12 cellular contexts compared by ENCODE assay signal in the genomic region with DNA sequence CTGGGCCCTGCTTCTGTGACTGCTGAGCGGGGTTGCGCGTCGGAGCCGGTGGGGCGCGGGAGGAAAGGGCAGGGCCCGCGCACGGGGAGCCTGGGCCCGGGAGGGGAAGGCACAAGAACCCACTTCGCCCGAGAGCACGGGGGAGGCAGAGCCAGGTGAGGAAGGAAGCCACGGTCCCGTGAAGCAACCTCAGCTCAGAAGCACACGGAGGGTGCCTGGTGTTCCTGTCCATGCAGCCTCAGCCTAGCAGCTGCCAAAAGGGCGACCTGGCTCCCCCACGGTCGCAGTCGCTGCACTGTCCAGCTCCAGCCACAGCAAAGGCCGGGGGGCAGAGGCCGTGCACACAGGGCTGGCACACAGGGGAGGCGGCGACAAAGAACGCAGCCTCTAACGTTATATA. TPM values are rescaled to one million over a fixed set of nuclear protein-coding genes. Genes with fewer than 3 reads are reported as not detected.
A peak's percentile ranks its signal among the peaks of the same experiment; 100 is the strongest.
DNase-seq lines count a peak whose midpoint lies in the region; ATAC-seq and TF ChIP-seq lines count a peak whose summit lies in the region.
"Had no signal": no experiment of that assay in that cellular context is flagged by ENCODE, and none has a peak within 500 bp of the region (broad histone marks: within the 10 kb centered on the region; RNA-seq: fewer than 3 reads in every experiment).

No MANE protein-coding gene starts in this region.

- DNase-seq in Caco-2, result no peak
- no peak for DNase-seq in central memory CD8-positive, alpha-beta T cell (ENCODE audit: low spot score in 2 of 2)
- DNase-seq: DND-41; MV-4-11; NCI-H524; stimulated activated CD4-positive, alpha-beta T cell treated with anti-CD3 and anti-CD28 coated beads, Interleukin-2, amount 100 ng/mL, for 48 hours had no signal

- peaks cover 24% of the 10 kb centered on the region for H3K4me1 Mint-ChIP-seq in Caco-2 (ENCODE audit: low read depth, unreplicated experiment)
- peaks cover 66% of the 10 kb centered on the region for H3K4me1 Mint-ChIP-seq in central memory CD8-positive, alpha-beta T cell

- H3K9ac ChIP-seq in OCI-LY1 (ENCODE audit: low read length), result peak overlapping the region; percentile 56
- H3K9ac ChIP-seq in skeletal muscle tissue (ENCODE audit: low read depth in 1 of 3, low read length in 3 of 3), result peak overlapping the region in 2 of 3 donors; percentile 25 to 50
- H3K9ac ChIP-seq: neural progenitor cell had no signal

- no peaks in the 10 kb centered on the region for H3K27me3 Mint-ChIP-seq in Caco-2 (ENCODE audit: insufficient read depth, unreplicated experiment)
- no peaks in the 10 kb centered on the region for H3K27me3 Mint-ChIP-seq in central memory CD8-positive, alpha-beta T cell

- H4K20me1 ChIP-seq in OCI-LY1 (ENCODE audit: insufficient read depth, low read length), result no peaks in the 10 kb centered on the region

- H3K9me3 ChIP-seq in Caco-2 (no peaks in the 10 kb centered on the region), OCI-LY1 (ENCODE audit: low read length) (no peaks in the 10 kb centered on the region), skeletal muscle tissue (ENCODE audit: control insufficient read depth in 3 of 3, low read length in 3 of 3) (no peaks in the 10 kb centered on the region)

- H3K36me3 ChIP-seq in Caco-2 (ENCODE audit: control insufficient read depth, insufficient read depth, low read length) (peaks cover 4% of the 10 kb centered on the region), OCI-LY1 (ENCODE audit: insufficient read depth, low read length) (peaks cover 50% of the 10 kb centered on the region), skeletal muscle tissue (ENCODE audit: control insufficient read depth in 3 of 3, insufficient read depth in 3 of 3, low read length in 3 of 3) (peaks cover 3 to 8% (median 3%) of the 10 kb centered on the region in 3 donors)
- H3K36me3 ChIP-seq: neural progenitor cell had no signal

- peak overlapping the region; percentile 69 for H3K27ac Mint-ChIP-seq in Caco-2 (ENCODE audit: unreplicated experiment)
- peak overlapping the region; percentile 71 for H3K27ac Mint-ChIP-seq in central memory CD8-positive, alpha-beta T cell (ENCODE audit: low read depth)
- H3K27ac Mint-ChIP-seq: neural progenitor cell had no signal

- BruUV-seq in Caco-2 (replicated peaks; lab: Mats Ljungman, UMichigan), result no TSS peak

- H2AFZ ChIP-seq in OCI-LY1 (ENCODE audit: low read length), result no peak overlapping the region
- H2AFZ ChIP-seq: neural progenitor cell had no signal

- intact Hi-C loops in Caco-2 (cut with micrococcal nuclease; ENCODE audit: unreplicated experiment), result no loop called here

- H3K4me3 ChIP-seq in Caco-2 (ENCODE audit: low read depth, low read length), result no peak overlapping the region
- peak overlapping the region; percentile 16 for H3K4me3 ChIP-seq in OCI-LY1 (ENCODE audit: low read depth, low read length, poor library complexity, severe bottlenecking)
- H3K4me3 ChIP-seq in skeletal muscle tissue (ENCODE audit: low read length in 3 of 3), result no peak overlapping the region
- H3K4me3 ChIP-seq: neural progenitor cell had no signal

- no peak overlapping the region for H3K4me3 Mint-ChIP-seq in Caco-2 (ENCODE audit: unreplicated experiment)
- H3K4me3 Mint-ChIP-seq in central memory CD8-positive, alpha-beta T cell, result peak overlapping the region; percentile 68
- H3K4me3 Mint-ChIP-seq: neural progenitor cell had no signal

- H3K4me1 ChIP-seq in Caco-2, result peaks cover 43% of the 10 kb centered on the region
- peaks cover 80% of the 10 kb centered on the region for H3K4me1 ChIP-seq in OCI-LY1 (ENCODE audit: insufficient read depth, low read length, severe bottlenecking)
- H3K4me1 ChIP-seq in skeletal muscle tissue (ENCODE audit: control insufficient read depth in 3 of 3, insufficient read depth in 3 of 3, low read length in 3 of 3), result peaks cover 60 to 91% (median 87%) of the 10 kb centered on the region in 3 donors
- H3K4me1 ChIP-seq: neural progenitor cell had no signal

- H3F3A ChIP-seq in OCI-LY1 (ENCODE audit: insufficient read depth, low read length), result peaks cover 6% of the 10 kb centered on the region; the same call in 1 of the 2 replicates

- H3K9me3 Mint-ChIP-seq in Caco-2 (ENCODE audit: unreplicated experiment), result no peaks in the 10 kb centered on the region
- H3K9me3 Mint-ChIP-seq in central memory CD8-positive, alpha-beta T cell, result no peaks in the 10 kb centered on the region
- H3K9me3 Mint-ChIP-seq: neural progenitor cell had no signal

- H3K9me2 ChIP-seq in OCI-LY1 (ENCODE audit: low read depth, low read length), result no peaks in the 10 kb centered on the region

- ATAC-seq in central memory CD8-positive, alpha-beta T cell (replicated peaks; ENCODE audit: extremely low read depth, poor library complexity, severe bottlenecking), result no peak
- no peak for ATAC-seq in GM21529 (IDR thresholded peaks at IDR 0.05; ENCODE audit: unreplicated experiment)
- no peak for ATAC-seq in SK-N-SH treated with all-trans-retinoic acid at 6 μM for 48 hours
- no peak for ATAC-seq in GM18519 (IDR thresholded peaks at IDR 0.05; ENCODE audit: low FRiP score, unreplicated experiment)

- CTCF ChIA-PET in Caco-2 (lab: Charles Lee), result interaction anchor here (1.2 kb wide), 1 partner anchor 25 kb away, joined by 3 read pairs; no protein-coding TSS in a partner anchor

- H3K27ac ChIP-seq in OCI-LY1 (ENCODE audit: low read depth, low read length, poor library complexity, severe bottlenecking) (peak overlapping the region; percentile 98), skeletal muscle tissue (ENCODE audit: low read depth, low read length) (peak overlapping the region; percentile 89)
- H3K27ac ChIP-seq: neural progenitor cell had no signal

- no peak for TF ChIP-seq CTCF in Caco-2 (IDR thresholded peaks at IDR 0.05; ENCODE audit: insufficient read depth in 1 of 2, low read depth in 1 of 2, low read length in 1 of 2, severe bottlenecking in 1 of 2, unreplicated experiment in 1 of 2)
- no peak for TF ChIP-seq CTCF in OCI-LY1 (IDR thresholded peaks at IDR 0.05; ENCODE audit: low read length)

- peak overlapping the region; percentile 51 for H3K4me2 ChIP-seq in OCI-LY1 (ENCODE audit: low read length)
- H3K4me2 ChIP-seq: neural progenitor cell had no signal

- H3K36me3 Mint-ChIP-seq in Caco-2 (ENCODE audit: insufficient read depth, unreplicated experiment), result peaks cover 71% of the 10 kb centered on the region
- peaks cover 56% of the 10 kb centered on the region for H3K36me3 Mint-ChIP-seq in central memory CD8-positive, alpha-beta T cell (ENCODE audit: insufficient read depth)

- POLR2A ChIA-PET in Caco-2 (lab: Charles Lee), result interaction anchor here (1.0 kb wide), 1 partner anchor 36 kb away, joined by 3 read pairs; no protein-coding TSS in a partner anchor

- H3K27me3 ChIP-seq in Caco-2 (replicated peaks; ENCODE audit: control insufficient read depth, insufficient read depth, low read length) (no peaks in the 10 kb centered on the region), OCI-LY1 (ENCODE audit: insufficient read depth, low read length) (no peaks in the 10 kb centered on the region), skeletal muscle tissue (ENCODE audit: control insufficient read depth in 3 of 3, insufficient read depth in 3 of 3, low read length in 3 of 3) (no peaks in the 10 kb centered on the region)
- H3K27me3 ChIP-seq: neural progenitor cell had no signal

- no peaks in the 10 kb centered on the region for H3K79me2 ChIP-seq in OCI-LY1 (ENCODE audit: insufficient read depth, low read length)

TF ChIP-seq in SK-N-SH treated with all-trans-retinoic acid at 6 μM for 48 hours, 23 proteins besides CTCF, POLR2A, EP300 and RAD21:
- no peak for TF ChIP-seq ZFP3 (CRISPR knock-in tag; IDR thresholded peaks at IDR 0.05)

RNA-seq across cellular contexts. Expression of a gene that starts 9.3 kb away (rescaled TPM):
- total RNA-seq in Caco-2 (2022) (29.1 and 36.0 TPM in 2 replicates), skeletal muscle tissue (under 0.01 TPM)

RNA-seq across cellular contexts. Expression of a gene that starts 24.7 kb away (rescaled TPM):
- total RNA-seq in Caco-2 (2022) (123 and 129 TPM in 2 replicates), skeletal muscle tissue (28.2 TPM)

RNA-seq across cellular contexts. Expression of a gene that starts 43.4 kb away (rescaled TPM):
- total RNA-seq in Caco-2 (2022) (32.7 and 36.8 TPM in 2 replicates), skeletal muscle tissue (7.3 TPM)

RNA-seq across cellular contexts. Expression of a gene that starts 50.7 kb away (rescaled TPM):
- 16.8 and 21.4 TPM in 2 replicates for total RNA-seq in Caco-2 (2022)
- total RNA-seq in skeletal muscle tissue, result 2.6 TPM

Comparison
In these comparisons a context has a peak if more than half of its experiments do, and no peak if none do; other contexts are left out.
1. RNA of a gene that starts 9.3 kb away (total RNA-seq): 29.1 to 36.0 TPM in Caco-2; under 0.01 TPM in skeletal muscle tissue (single experiment); every median in the first group is over 10 times any median in the second.